9 cellular contexts compared by ENCODE assay signal in genomic region chr5:160271396-160271795, GRCh38. TPM values are rescaled to one million over a fixed set of nuclear protein-coding genes. Genes with fewer than 3 reads are reported as not detected.
DNase-seq lines count a peak whose midpoint lies in the region; ATAC-seq lines count a peak whose summit lies in the region.
"Had no signal": no experiment of that assay in that cellular context is flagged by ENCODE, and none has a peak within 500 bp of the region (broad histone marks: within the 10 kb centered on the region; RNA-seq: fewer than 3 reads in every experiment).

No MANE protein-coding gene starts in this region.

- H3K79me1 ChIP-seq in neuronal stem cell (ENCODE audit: low read depth, low read length): no peaks in the 10 kb centered on the region

- no peak overlapping the region for H2BK5ac ChIP-seq in neuronal stem cell (ENCODE audit: low read length)

- H3K23ac ChIP-seq in neuronal stem cell (ENCODE audit: low read depth, low read length, poor library complexity): no peak overlapping the region

- no peak overlapping the region for H2AFZ ChIP-seq in neuronal stem cell (ENCODE audit: low read length)

- DNase-seq in KBM-7 (peak; percentile 75), dermis microvascular lymphatic vessel endothelial cell (ENCODE audit: low read depth in 2 of 2) (peak; percentile 75 to 84), neuronal stem cell (ENCODE audit: low spot score) (no peak), DMS114 treated with DMSO at 0.1 percent for 48 hours (lab: John Stamatoyannopoulos, UW; ENCODE audit: unreplicated experiment) (no peak), GDM1 (lab: John Stamatoyannopoulos, UW) (no peak)
- DNase-seq in activated CD8-positive, alpha-beta memory T cell treated with anti-CD3 and anti-CD28 coated beads, Interleukin-2, amount 50 U/mL, for 48 hours: no peak
- DNase-seq: H7 had no signal

- peaks cover 12 to 56% of the 10 kb centered on the region in 2 donors for H3K36me3 ChIP-seq in neuronal stem cell (replicated peaks in 1 of 2; ENCODE audit: control insufficient read depth in 2 of 2, insufficient read depth in 2 of 2, low read length in 2 of 2)

- no peak overlapping the region for H2BK15ac ChIP-seq in neuronal stem cell (ENCODE audit: low read length)

- no peaks in the 10 kb centered on the region for H3K9me3 ChIP-seq in neuronal stem cell (replicated peaks in 1 of 2; ENCODE audit: control insufficient read depth in 2 of 2, insufficient read depth in 1 of 2, low read depth in 1 of 2, low read length in 2 of 2)

- no peak overlapping the region for H4K8ac ChIP-seq in neuronal stem cell (ENCODE audit: low read depth, low read length)

- H3K27me3 ChIP-seq in neuronal stem cell (ENCODE audit: control insufficient read depth in 3 of 3, insufficient read depth in 3 of 3, low read depth in 1 of 3, low read length in 3 of 3): no peaks in the 10 kb centered on the region

- no peak overlapping the region for H3K4ac ChIP-seq in neuronal stem cell (ENCODE audit: low read length)

- no peak overlapping the region for H2AK5ac ChIP-seq in neuronal stem cell (ENCODE audit: low read depth, low read length)

- H2BK120ac ChIP-seq in neuronal stem cell (ENCODE audit: low read depth, low read length): no peak overlapping the region

- no peak overlapping the region for H4K91ac ChIP-seq in neuronal stem cell (ENCODE audit: low read depth, low read length, poor library complexity)

- no peak overlapping the region for H3K14ac ChIP-seq in neuronal stem cell (ENCODE audit: low read length)

- H3K27ac ChIP-seq in neuronal stem cell (replicated peaks; ENCODE audit: low read length): peak overlapping the region; percentile 5

- H3K4me1 ChIP-seq in neuronal stem cell (ENCODE audit: control insufficient read depth in 2 of 2, insufficient read depth in 1 of 2, low read depth in 1 of 2, low read length in 2 of 2): peaks cover 19 to 20% of the 10 kb centered on the region in 2 donors

- no peak overlapping the region for H3K4me3 ChIP-seq in neuronal stem cell (ENCODE audit: low read length in 2 of 2)

- WGBS in neuronal stem cell (ENCODE audit: extremely low coverage in 2 of 2, insufficient read length in 2 of 2, insufficient replicate concordance in 1 of 2), 2 donors: no CpG with 5 or more reads among the region's 8 CpGs

- H3K18ac ChIP-seq in neuronal stem cell (ENCODE audit: low read length): peak overlapping the region; percentile 12

- no peak overlapping the region for H3K4me2 ChIP-seq in neuronal stem cell (ENCODE audit: insufficient read depth, low read length, poor library complexity, severe bottlenecking)

- no peak overlapping the region for H2BK12ac ChIP-seq in neuronal stem cell (ENCODE audit: low read length)

- ATAC-seq in GM18868 (IDR thresholded peaks at IDR 0.05; ENCODE audit: unreplicated experiment) (peak; percentile 72), HG03469 (IDR thresholded peaks at IDR 0.05; ENCODE audit: unreplicated experiment) (no peak)

- in situ Hi-C loops in KBM-7 (cut with MboI; ENCODE audit: low pct_unique_long_range_greater_than_20kb, low sequenced_read_pairs): no loop called here

- no peak overlapping the region for H3K9ac ChIP-seq in neuronal stem cell (ENCODE audit: low read depth, low read length, poor library complexity)

RNA-seq across cellular contexts. Expression of gene CCNJL, which starts 41.0 kb away (rescaled TPM):
- total RNA-seq in dermis microvascular lymphatic vessel endothelial cell: 4.0 and 8.5 TPM in 2 replicates
- 21.2 TPM for polyA plus RNA-seq in neuronal stem cell (2013, experiment 1 of 2)
- polyA plus RNA-seq in neuronal stem cell (2013, experiment 2 of 2): 20.8 TPM

RNA-seq across cellular contexts. Expression of gene FABP6, which starts 42.1 kb away (rescaled TPM):
- total RNA-seq in dermis microvascular lymphatic vessel endothelial cell: not detected in 2 replicates
- polyA plus RNA-seq in neuronal stem cell (2013, experiment 1 of 2): 2.6 TPM
- polyA plus RNA-seq in neuronal stem cell (2013, experiment 2 of 2): 2.3 TPM

Comparison
In these comparisons a context has a peak if more than half of its experiments do, and no peak if none do; other contexts are left out.
1. DNase-seq: peak in KBM-7 (single experiment) and dermis microvascular lymphatic vessel endothelial cell (2 of 2); none in neuronal stem cell (single experiment), DMS114 treated with DMSO at 0.1 percent for 48 hours (single experiment), activated CD8-positive, alpha-beta memory T cell treated with anti-CD3 and anti-CD28 coated beads, Interleukin-2, amount 50 U/mL, for 48 hours (single experiment) and GDM1 (single experiment).